Comparison of ENCODE assay signal across 8 cellular contexts in the genomic region with DNA sequence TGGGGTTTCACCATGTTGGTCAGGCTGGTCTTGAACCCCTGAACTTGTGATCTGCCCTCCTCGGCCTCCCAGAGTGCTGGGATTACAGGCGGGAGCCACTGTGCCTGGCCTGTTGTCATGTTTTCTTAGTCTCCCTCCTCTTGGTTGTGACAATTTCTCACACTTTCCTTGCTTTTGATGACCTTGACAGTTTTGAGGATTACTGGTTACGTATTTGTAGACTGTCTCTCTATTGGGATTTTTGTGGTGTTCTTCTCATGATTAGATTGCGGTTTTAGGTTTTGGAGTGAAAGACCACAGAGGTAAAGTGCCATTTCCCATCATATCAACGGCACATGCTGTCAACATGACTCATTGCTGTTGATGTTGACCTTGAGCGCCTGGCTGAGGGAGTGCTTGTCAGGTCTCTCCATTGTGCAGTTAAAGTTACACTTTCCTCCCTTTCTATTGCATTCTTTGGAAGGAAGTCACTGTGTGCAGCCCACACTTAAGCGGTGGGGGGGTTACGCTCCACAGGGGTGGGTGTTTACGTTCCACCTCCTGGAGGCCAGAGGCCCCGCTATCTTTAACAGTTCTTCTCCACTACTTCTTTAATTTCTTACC. TPM values are rescaled to one million over a fixed set of nuclear protein-coding genes. Genes with fewer than 3 reads are reported as not detected.
A peak's percentile ranks its signal among the peaks of the same experiment; 100 is the strongest.
DNase-seq lines count a peak whose midpoint lies in the region; ATAC-seq and FAIRE-seq lines count a peak whose summit lies in the region.

No MANE protein-coding gene starts in this region.

- peak; percentile 67 for FAIRE-seq in GM19239 (lab: Jason Lieb, UNC)

- H3K27me3 ChIP-seq in adipocyte (replicated peaks; ENCODE audit: control insufficient read depth, insufficient read depth, low read length) = peaks cover 64% of the 10 kb centered on the region

- no peaks in the 10 kb centered on the region for H3K36me3 ChIP-seq in adipocyte (ENCODE audit: control insufficient read depth, insufficient read depth, low read length, severe bottlenecking)

- no peak for DNase-seq in GM19239 (ENCODE audit: insufficient read length, low spot score)
- peak; percentile 13 for DNase-seq in NCI-H69 (lab: John Stamatoyannopoulos, UW)
- peak; percentile 67 for DNase-seq in adipocyte (ENCODE audit: low read depth)
- peak; percentile 16 for DNase-seq in mesenteric fat pad (ENCODE audit: low spot score)
- no peak for DNase-seq in left colon
- DNase-seq in Ammon's horn (ENCODE audit: low spot score) = no peak

- no peaks in the 10 kb centered on the region for H3K9me3 ChIP-seq in adipocyte (ENCODE audit: control insufficient read depth, low read length)

- intact Hi-C loops in left colon (cut with DNase I, micrococcal nuclease) = no loop called here

- H3K9ac ChIP-seq in adipocyte (ENCODE audit: low read length) = no peak overlapping the region

- ATAC-seq in HG02870 (IDR thresholded peaks at IDR 0.05; ENCODE audit: unreplicated experiment) (no peak), GM21367 (IDR thresholded peaks at IDR 0.05; ENCODE audit: unreplicated experiment) (no peak), left colon (no peak)

- H3K4me3 ChIP-seq in adipocyte (ENCODE audit: low read length) = no peak overlapping the region

- no peaks in the 10 kb centered on the region for H3K4me1 ChIP-seq in adipocyte (ENCODE audit: control insufficient read depth, insufficient read depth, low read length)

RNA-seq across cellular contexts. Expression of a gene that starts 10.8 kb away (rescaled TPM):
- total RNA-seq in mesenteric fat pad = 0.13 TPM
- 10 to 100 TPM; 47.5 to 49.2 TPM for total RNA-seq in left colon

RNA-seq across cellular contexts. Expression of a gene that starts 25.2 kb away (rescaled TPM):
- not detected for total RNA-seq in mesenteric fat pad
- not detected for total RNA-seq in left colon

RNA-seq across cellular contexts. Expression of a gene that starts 45.6 kb away (rescaled TPM):
- total RNA-seq in mesenteric fat pad (not detected), left colon (not detected)

RNA-seq across cellular contexts. Expression of a gene that starts 52.1 kb away (rescaled TPM):
- 40.3 TPM for total RNA-seq in mesenteric fat pad
- 1 to 10 TPM; 4.5 to 10.0 TPM for total RNA-seq in left colon

Comparison
In these comparisons a context has a peak if more than half of its experiments do, and no peak if none do; other contexts are left out.
1. DNase-seq: peak in NCI-H69 (single experiment), adipocyte (single experiment) and mesenteric fat pad (single experiment); none in GM19239 (single experiment), left colon (0 of 2) and Ammon's horn (single experiment).
2. RNA of a gene that starts 10.8 kb away (total RNA-seq): 47.5 to 49.2 TPM in left colon; 0.13 TPM in mesenteric fat pad (single experiment); every median in the first group is over 10 times any median in the second.